In the genomic region with DNA sequence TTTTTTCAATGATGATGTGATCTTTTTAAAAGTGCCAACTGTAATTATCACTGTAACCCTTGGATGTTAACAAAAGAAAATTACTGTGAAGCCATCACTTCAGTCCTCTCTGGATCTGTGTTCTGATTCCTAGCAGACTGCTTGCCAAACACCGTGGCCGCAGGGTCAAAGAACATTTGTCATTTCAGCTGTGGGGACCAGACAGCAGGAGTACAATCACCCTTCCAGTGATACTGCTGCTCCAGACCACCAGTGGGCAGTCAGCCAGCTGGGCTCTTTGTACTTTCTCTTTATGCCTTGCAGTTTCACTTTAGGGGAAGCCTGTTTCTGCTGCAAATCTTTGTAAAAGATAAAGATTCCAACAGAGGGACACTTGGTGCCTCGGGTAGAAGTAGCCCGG, we compare ENCODE assay signal across 13 cellular contexts.
DNase-seq lines count a peak whose midpoint lies in the region; ATAC-seq and TF ChIP-seq lines count a peak whose summit lies in the region.
"Had no signal": no experiment of that assay in that cellular context is flagged by ENCODE, and none has a peak within 500 bp of the region (broad histone marks: within the 10 kb centered on the region; RNA-seq: fewer than 3 reads in every experiment).

No MANE protein-coding gene starts in this region.

- no peaks in the 10 kb centered on the region for H4K20me1 ChIP-seq in hepatocyte (ENCODE audit: insufficient read depth, poor library complexity, severe bottlenecking)

- in situ Hi-C loops in gastrocnemius medialis (cut with MboI; ENCODE audit: low sequenced_read_pairs in 4 of 4), result no loop called here

- H3K79me2 ChIP-seq in hepatocyte, result no peaks in the 10 kb centered on the region

- peak overlapping the region; percentile 51 for H3K4me2 ChIP-seq in hepatocyte

- H3K36me3 ChIP-seq in MG63, result no peaks in the 10 kb centered on the region
- no peaks in the 10 kb centered on the region for H3K36me3 ChIP-seq in hepatocyte (replicated peaks; ENCODE audit: insufficient read depth, low read depth)
- no peaks in the 10 kb centered on the region for H3K36me3 ChIP-seq in gastrocnemius medialis

- 45% methylated on average over 4 of the region's 4 CpGs for WGBS in hepatocyte (ENCODE audit: low lambda C conversion rate, missing lambda C conversion rate)

- H3K9me2 ChIP-seq in hepatocyte (replicated peaks; ENCODE audit: insufficient read depth), result no peaks in the 10 kb centered on the region

- H3K4me1 ChIP-seq in hepatocyte (ENCODE audit: insufficient read depth) (peaks cover 8% of the 10 kb centered on the region), gastrocnemius medialis (no peaks in the 10 kb centered on the region)
- H3K4me1 ChIP-seq: Caco-2 had no signal

- DNase-seq in MG63, result peak; percentile 2
- peak; percentile 86 for DNase-seq in astrocyte of the hippocampus (ENCODE audit: low read depth, low spot score)
- peak; percentile 48 for DNase-seq in hepatocyte (ENCODE audit: low spot score)
- DNase-seq in renal cortical epithelial cell (ENCODE audit: low read depth), result peak; percentile 40
- no peak for DNase-seq in gastrocnemius medialis
- DNase-seq: activated CD4-positive, alpha-beta T cell treated with anti-CD3 and anti-CD28 coated beads for 1 hour; activated naive CD4-positive, alpha-beta T cell treated with anti-CD3 and anti-CD28 coated beads for 36 hours; Caco-2; NCI-H1436 treated with DMSO at 0.1 percent for 48 hours had no signal

- TF ChIP-seq CTCF in hepatocyte (IDR thresholded peaks at IDR 0.05; ENCODE audit: poor library complexity) (peak; percentile 24), gastrocnemius medialis (IDR thresholded peaks at IDR 0.05 in 4 of 5, conservative IDR thresholded peaks at IDR 0.05 in 1 of 5) (no peak)

- H3K27ac ChIP-seq in hepatocyte (no peak overlapping the region), gastrocnemius medialis (no peak overlapping the region)
- H3K27ac ChIP-seq: skin epidermis had no signal

- ATAC-seq in gastrocnemius medialis, result no peak
- no peak for ATAC-seq in HG03095 (IDR thresholded peaks at IDR 0.05; ENCODE audit: unreplicated experiment)
- no peak for ATAC-seq in HG02759 (IDR thresholded peaks at IDR 0.05; ENCODE audit: unreplicated experiment)
- no peak for ATAC-seq in activated CD4-positive, CD25-positive, alpha-beta regulatory T cell treated with anti-CD3 and anti-CD28 coated beads, Interleukin-2, amount 50 U/mL, for 24 hours

- H3K27me3 ChIP-seq in MG63 (no peaks in the 10 kb centered on the region), hepatocyte (no peaks in the 10 kb centered on the region), gastrocnemius medialis (no peaks in the 10 kb centered on the region)

- H3K4me3 ChIP-seq in MG63 (no peak overlapping the region), hepatocyte (no peak overlapping the region), gastrocnemius medialis (no peak overlapping the region)
- H3K4me3 ChIP-seq: skin epidermis had no signal

- TF ChIP-seq POLR2A in gastrocnemius medialis (IDR thresholded peaks at IDR 0.05), result no peak

- intact Hi-C loops in gastrocnemius medialis (cut with DNase I; ENCODE audit: low total_unique reads), result no loop called here

- H3K9me3 ChIP-seq in MG63, result no peaks in the 10 kb centered on the region
- H3K9me3 ChIP-seq in hepatocyte (ENCODE audit: low read depth), result no peaks in the 10 kb centered on the region
- no peaks in the 10 kb centered on the region for H3K9me3 ChIP-seq in gastrocnemius medialis
- H3K9me3 ChIP-seq: Caco-2 had no signal

- peak overlapping the region; percentile 52 for H2AFZ ChIP-seq in hepatocyte

Comparison
In these comparisons a context has a peak if more than half of its experiments do, and no peak if none do; other contexts are left out.
1. DNase-seq: peak in MG63 (single experiment), astrocyte of the hippocampus (single experiment), hepatocyte (single experiment) and renal cortical epithelial cell (single experiment); none in gastrocnemius medialis (0 of 2).